18 cellular contexts compared by ENCODE assay signal in genomic region chr3:80374423-80374822, GRCh38.
"Had no signal": no experiment of that assay in that cellular context is flagged by ENCODE, and none has a peak within 500 bp of the region (broad histone marks: within the 10 kb centered on the region; RNA-seq: fewer than 3 reads in every experiment).

No MANE protein-coding gene starts in this region.

- H3K9me3 ChIP-seq: SK-N-SH had no signal

- FAIRE-seq: K562 had no signal

- H3K4me3 ChIP-seq: K562 had no signal

- H3K27ac Mint-ChIP-seq: IgD-negative memory B cell had no signal

- H3K4me1 Mint-ChIP-seq: IgD-negative memory B cell had no signal

- DNase-seq: Kasumi-1, MM.1S, NCI-H1092 treated with DMSO at 0.1 percent for 48 hours, NCI-H1436, NCI-H187, NCI-H2029, NCI-H2081 treated with DMSO at 0.1 percent for 48 hours, NCI-H2227 treated with DMSO at 0.1 percent for 48 hours, NCI-H524, NCI-H69, NCI-H774, SHP77, SK-N-SH, SW 1271 had no signal

- H3K27me3 Mint-ChIP-seq: IgD-negative memory B cell had no signal

- H3K4me3 Mint-ChIP-seq: IgD-negative memory B cell had no signal

- ATAC-seq: K562 had no signal

- H3K27ac ChIP-seq: KMS-11, RWPE1 had no signal
